ENCODE assay signal across 17 cellular contexts in genomic region chr18:29496276-29496675, GRCh38.
DNase-seq lines count a peak whose midpoint lies in the region; ATAC-seq and TF ChIP-seq lines count a peak whose summit lies in the region.
"Had no signal": no experiment of that assay in that cellular context is flagged by ENCODE, and none has a peak within 500 bp of the region (broad histone marks: within the 10 kb centered on the region; RNA-seq: fewer than 3 reads in every experiment).

No MANE protein-coding gene starts in this region.

- peaks cover 11% of the 10 kb centered on the region for H3K4me1 ChIP-seq in adipocyte (ENCODE audit: control insufficient read depth, insufficient read depth, low read length)
- H3K4me1 ChIP-seq: BLaER1 treated with 17β-estradiol and CSF1 and Interleukin-3, amounts not matched to agents 10 nM and 100 nM had no signal

- DNase-seq in AG10803 (ENCODE audit: low read depth) = peak; percentile 15
- peak; percentile 33 for DNase-seq in NCI-H1092 treated with DMSO at 0.1 percent for 48 hours (lab: John Stamatoyannopoulos, UW)
- DNase-seq in adipocyte (ENCODE audit: low read depth) = peak; percentile 61
- DNase-seq in fibroblast of peridontal ligament (ENCODE audit: extremely low read depth) = peak; percentile 35
- no peak for DNase-seq in iPS-NIHi11 (ENCODE audit: low spot score)
- DNase-seq: CD8-positive, alpha-beta T cell; DMS153; NCI-H1694 treated with DMSO at 0.1 percent for 48 hours; NCI-H446; NCI-H526 treated with DMSO at 0.1 percent for 48 hours; NK-92 treated with Interleukin-12 subunit alpha and Interleukin-12 subunit beta, amount 100 ng/mL, for 24 hours; SIG-M5; T-cell had no signal

- H3K4me3 ChIP-seq in AG10803 (ENCODE audit: low read length) (no peak overlapping the region), adipocyte (ENCODE audit: low read length) (no peak overlapping the region)
- H3K4me3 ChIP-seq: BLaER1 treated with 17β-estradiol and CSF1 and Interleukin-3, amounts not matched to agents 10 nM and 100 nM had no signal

- ATAC-seq in GM18502 (IDR thresholded peaks at IDR 0.05; ENCODE audit: poor library complexity, unreplicated experiment) (no peak), HG03095 (IDR thresholded peaks at IDR 0.05; ENCODE audit: unreplicated experiment) (no peak)
- ATAC-seq: CD8-positive, alpha-beta T cell; Panc1; T-cell had no signal

- H3K27me3 ChIP-seq in adipocyte (replicated peaks; ENCODE audit: control insufficient read depth, insufficient read depth, low read length) = no peaks in the 10 kb centered on the region
- H3K27me3 ChIP-seq: BLaER1 treated with 17β-estradiol and CSF1 and Interleukin-3, amounts not matched to agents 10 nM and 100 nM had no signal

- no peak for TF ChIP-seq CTCF in AG10803 (conservative IDR thresholded peaks at IDR 0.05; ENCODE audit: low read length)

- H3K9me3 ChIP-seq in adipocyte (ENCODE audit: control insufficient read depth, low read length) = no peaks in the 10 kb centered on the region
- H3K9me3 ChIP-seq: BLaER1 treated with 17β-estradiol and CSF1 and Interleukin-3, amounts not matched to agents 10 nM and 100 nM had no signal

- H3K36me3 ChIP-seq in adipocyte (ENCODE audit: control insufficient read depth, insufficient read depth, low read length, severe bottlenecking) = no peaks in the 10 kb centered on the region
- H3K36me3 ChIP-seq: BLaER1 treated with 17β-estradiol and CSF1 and Interleukin-3, amounts not matched to agents 10 nM and 100 nM had no signal

- H3K9ac ChIP-seq in adipocyte (ENCODE audit: low read length) = no peak overlapping the region
- H3K9ac ChIP-seq: BLaER1 treated with 17β-estradiol and CSF1 and Interleukin-3, amounts not matched to agents 10 nM and 100 nM had no signal
